Comparison of ENCODE assay signal across 8 cellular contexts in genomic region chr6:4358414-4359107, GRCh38.
A peak's percentile ranks its signal among the peaks of the same experiment; 100 is the strongest.
DNase-seq lines count a peak whose midpoint lies in the region; ATAC-seq, FAIRE-seq and TF ChIP-seq lines count a peak whose summit lies in the region.

No MANE protein-coding gene starts in this region.

- CTCF ChIA-PET in mammary epithelial cell (lab: Charles Lee; ENCODE audit: low non-redundant PET) = interaction anchor here (0.5 kb wide), 1 partner anchor 1045 kb away, joined by 4 read pairs; no protein-coding TSS in a partner anchor

- WGBS in mammary epithelial cell (ENCODE audit: low coverage, missing lambda C conversion rate) = 6% methylated on average over 10 of the region's 13 CpGs

- H3K4me1 ChIP-seq in mammary epithelial cell (ENCODE audit: insufficient read depth, low read length) (peaks cover 39% of the 10 kb centered on the region), keratinocyte (ENCODE audit: control insufficient read depth, extremely low read depth, insufficient read depth, low read length) (peaks cover 25% of the 10 kb centered on the region)

- H3K9me3 ChIP-seq in mammary epithelial cell (replicated peaks; ENCODE audit: insufficient read depth, low read length) (no peaks in the 10 kb centered on the region), keratinocyte (ENCODE audit: control insufficient read depth, low read depth, low read length) (no peaks in the 10 kb centered on the region)

- ATAC-seq in GM21526 (IDR thresholded peaks at IDR 0.05; ENCODE audit: low FRiP score, unreplicated experiment) (no peak), HG02642 (IDR thresholded peaks at IDR 0.05; ENCODE audit: poor library complexity, unreplicated experiment) (no peak)

- peak; percentile 82 for DNase-seq in ELF-1 (ENCODE audit: low read depth, low spot score)
- DNase-seq in NCI-H2107 (lab: John Stamatoyannopoulos, UW) = peak; percentile 52
- DNase-seq in mammary epithelial cell = peak; percentile 100
- peak; percentile 99 for DNase-seq in keratinocyte (ENCODE audit: low read depth, low spot score)
- DNase-seq in smooth muscle cell of the brain vasculature (ENCODE audit: low read depth, low spot score) = peak; percentile 83
- DNase-seq in effector CD4-positive, alpha-beta T cell = no peak

- intact Hi-C loops in mammary epithelial cell (cut with micrococcal nuclease) = loop anchor here (1.0 to 10.0 kb wide), 5 partner anchors 38 to 416 kb away; no protein-coding TSS in a partner anchor

- TSS peak; percentile 57 for BruUV-seq in mammary epithelial cell (replicated peaks; lab: Mats Ljungman, UMichigan)

- peak overlapping the region; percentile 72 for H2AFZ ChIP-seq in mammary epithelial cell (ENCODE audit: low read depth, low read length)
- H2AFZ ChIP-seq in keratinocyte (ENCODE audit: control insufficient read depth, low read length) = peak overlapping the region; percentile 28

- H3K27me3 ChIP-seq in mammary epithelial cell (ENCODE audit: insufficient read depth, low read length) (no peaks in the 10 kb centered on the region), keratinocyte (ENCODE audit: control insufficient read depth, extremely low read depth, insufficient read depth, low read length) (no peaks in the 10 kb centered on the region)

- H4K20me1 ChIP-seq in mammary epithelial cell (ENCODE audit: insufficient read depth, low read length) (no peaks in the 10 kb centered on the region), keratinocyte (ENCODE audit: control insufficient read depth, extremely low read depth, insufficient read depth, low read length) (no peaks in the 10 kb centered on the region)

- H3K4me2 ChIP-seq in mammary epithelial cell (ENCODE audit: insufficient read depth, low read depth, low read length) (peak overlapping the region; percentile 71), keratinocyte (ENCODE audit: control insufficient read depth, extremely low read depth, insufficient read depth, low read depth, low read length) (peak overlapping the region; percentile 81)

- no peaks in the 10 kb centered on the region for H3K36me3 ChIP-seq in mammary epithelial cell (ENCODE audit: insufficient read depth, low read length)
- H3K36me3 ChIP-seq in keratinocyte (ENCODE audit: control insufficient read depth in 2 of 2, extremely low read depth in 1 of 2, insufficient read depth in 2 of 2, low read length in 2 of 2) = no peaks in the 10 kb centered on the region

- H3K9me1 ChIP-seq in keratinocyte (ENCODE audit: control insufficient read depth, extremely low read depth, insufficient read depth, low read length) = no peaks in the 10 kb centered on the region

- H3K4me3 ChIP-seq in mammary epithelial cell (replicated peaks in 1 of 3; ENCODE audit: insufficient read depth in 1 of 3, low read depth in 2 of 3, low read length in 3 of 3) (peak overlapping the region in 1 of 3 experiments; percentile 6), keratinocyte (ENCODE audit: control insufficient read depth in 2 of 3, extremely low read depth in 1 of 3, insufficient read depth in 2 of 3, low read depth in 1 of 3, low read length in 3 of 3) (peak overlapping the region in 1 of 3 experiments; percentile 44)

- TF ChIP-seq CTCF in mammary epithelial cell (conservative IDR thresholded peaks at IDR 0.05 in 1 of 2, IDR thresholded peaks at IDR 0.05 in 1 of 2; ENCODE audit: extremely low read depth in 1 of 2, insufficient read depth in 1 of 2, low read depth in 1 of 2, low read length in 2 of 2) (no peak), keratinocyte (optimal IDR thresholded peaks at IDR 0.05 in 1 of 3, IDR thresholded peaks at IDR 0.05 in 1 of 3, conservative IDR thresholded peaks at IDR 0.05 in 1 of 3; ENCODE audit: extremely low read depth in 1 of 3, insufficient read depth in 2 of 3, low read length in 3 of 3) (peak in 1 of 3 experiments; percentile 2)

- H3K9ac ChIP-seq in mammary epithelial cell (ENCODE audit: insufficient read depth, low read length) = peak overlapping the region; percentile 69
- H3K9ac ChIP-seq in keratinocyte (ENCODE audit: control insufficient read depth, extremely low read depth, insufficient read depth, low read length) = peak overlapping the region; percentile 77

- dilution Hi-C loops in mammary epithelial cell (cut with HindIII; ENCODE audit: low sequenced_read_pairs) = no loop called here
- dilution Hi-C loops in keratinocyte (cut with MboI; ENCODE audit: extremely low pct_ligation_motif_present, low sequenced_read_pairs) = no loop called here

- in situ Hi-C loops in mammary epithelial cell (cut with MboI; ENCODE audit: low sequenced_read_pairs in 2 of 2) = no loop called here

- H3K79me2 ChIP-seq in mammary epithelial cell (ENCODE audit: insufficient read depth, low read length) = no peaks in the 10 kb centered on the region
- H3K79me2 ChIP-seq in keratinocyte (ENCODE audit: control insufficient read depth, insufficient read depth, low read length) = no peaks in the 10 kb centered on the region

- H3K27ac ChIP-seq in mammary epithelial cell (ENCODE audit: insufficient read depth, low read depth, low read length) (peak overlapping the region; percentile 92), keratinocyte (ENCODE audit: control insufficient read depth, insufficient read depth, low read length) (peak overlapping the region; percentile 89)

- FAIRE-seq in keratinocyte (lab: Jason Lieb, UNC) = peak; percentile 99
